In genomic region chr5:179342577-179342976, GRCh38 we compare ENCODE assay signal across 11 cellular contexts. TPM values are rescaled to one million over a fixed set of nuclear protein-coding genes. Genes with fewer than 3 reads are reported as not detected.
DNase-seq lines count a peak whose midpoint lies in the region; ATAC-seq and TF ChIP-seq lines count a peak whose summit lies in the region.
"Had no signal": no experiment of that assay in that cellular context is flagged by ENCODE, and none has a peak within 500 bp of the region (broad histone marks: within the 10 kb centered on the region; RNA-seq: fewer than 3 reads in every experiment).

No MANE protein-coding gene starts in this region.

- no peaks in the 10 kb centered on the region for H3K36me3 ChIP-seq in ovary

- no peak for ATAC-seq in HG03159 (IDR thresholded peaks at IDR 0.05; ENCODE audit: unreplicated experiment)
- no peak for ATAC-seq in GM21786 (IDR thresholded peaks at IDR 0.05; ENCODE audit: unreplicated experiment)
- ATAC-seq: stimulated activated naive CD8-positive, alpha-beta T cell treated with anti-CD3 and anti-CD28 coated beads, Interleukin-15, Interleukin-2, amounts not matched to agents 100 U/mL and 50 U/mL, for 24 hours had no signal

- in situ Hi-C loops in KBM-7 (cut with MboI; ENCODE audit: low pct_unique_long_range_greater_than_20kb, low sequenced_read_pairs), result no loop called here

- no peak for TF ChIP-seq POLR2A in ovary (IDR thresholded peaks at IDR 0.05)

- TF ChIP-seq CTCF in AG09319 (IDR thresholded peaks at IDR 0.05; ENCODE audit: low read depth, low read length), result peak; percentile 87
- TF ChIP-seq CTCF in foreskin fibroblast (IDR thresholded peaks at IDR 0.05; ENCODE audit: low read depth, low read length), result peak; percentile 74
- no peak for TF ChIP-seq CTCF in ovary (IDR thresholded peaks at IDR 0.05)

- whole genome bisulfite sequencing in ovary, 3 donors, result 32 to 42% (median 41%) methylated on average over 13 of the region's 13 CpGs

- DNase-seq in AG09319 (ENCODE audit: extremely low read depth, low read depth), result peak; percentile 57
- peak; percentile 39 for DNase-seq in KBM-7
- peak; percentile 74 to 91 for DNase-seq in foreskin fibroblast
- peak in 3 of 5 donors; percentile 41 to 55 (median 54) for DNase-seq in ovary
- DNase-seq in COLO829 (ENCODE audit: low spot score), result no peak
- no peak for DNase-seq in NK-92 treated with Interleukin-12 subunit alpha and Interleukin-12 subunit beta, amount 100 ng/mL, for 24 hours (lab: John Stamatoyannopoulos, UW)
- DNase-seq: activated CD8-positive, alpha-beta memory T cell treated with anti-CD3 and anti-CD28 coated beads, Interleukin-2, amount 50 U/mL, for 4 hours; Calu3; stimulated activated naive CD8-positive, alpha-beta T cell treated with anti-CD3 and anti-CD28 coated beads, Interleukin-15, Interleukin-2, amounts not matched to agents 100 U/mL and 50 U/mL, for 24 hours had no signal

- peak overlapping the region; percentile 68 to 89 for H3K4me3 ChIP-seq in foreskin fibroblast (ENCODE audit: low read depth in 1 of 2, low read length in 2 of 2)
- H3K4me3 ChIP-seq in ovary, result no peak overlapping the region

- no peaks in the 10 kb centered on the region for H3K9me3 ChIP-seq in ovary

- intact Hi-C loops in ovary (cut with DNase I), result loop anchor here in 3 of 4 donors (2.0 to 10.0 kb wide), 4 partner anchors 75 to 176 kb away; no protein-coding TSS in a partner anchor

- no peak overlapping the region for H3K27ac ChIP-seq in ovary

- H3K27me3 ChIP-seq in ovary, result no peaks in the 10 kb centered on the region

- H3K4me1 ChIP-seq in ovary (ENCODE audit: insufficient read depth), result peaks cover 14% of the 10 kb centered on the region

- no peak for TF ChIP-seq EP300 in ovary (IDR thresholded peaks at IDR 0.05)

RNA-seq across cellular contexts. Expression of gene ADAMTS2, which starts 2.7 kb away (rescaled TPM):
- 10 to 100 TPM in 5 of 7 donors, 1 to 10 TPM in 2; 7.9 to 31.8 (median 11.5) TPM for total RNA-seq in ovary
- polyA plus RNA-seq in ovary, result 10 to 100 TPM in 1 of 2 donors, 1 to 10 TPM in 1; 9.6 to 26.7 TPM
- total RNA-seq: Calu3 had no signal

Comparison
In these comparisons a context has a peak if more than half of its experiments do, and no peak if none do; other contexts are left out.
1. DNase-seq: peak in AG09319 (single experiment), KBM-7 (single experiment), foreskin fibroblast (2 of 2) and ovary (3 of 5); none in COLO829 (single experiment) and NK-92 treated with Interleukin-12 subunit alpha and Interleukin-12 subunit beta, amount 100 ng/mL, for 24 hours (single experiment).
2. CTCF ChIP-seq: peak in AG09319 (single experiment) and foreskin fibroblast (single experiment); none in ovary (0 of 3).